Comparison of ENCODE assay signal across 8 cellular contexts in the genomic region with DNA sequence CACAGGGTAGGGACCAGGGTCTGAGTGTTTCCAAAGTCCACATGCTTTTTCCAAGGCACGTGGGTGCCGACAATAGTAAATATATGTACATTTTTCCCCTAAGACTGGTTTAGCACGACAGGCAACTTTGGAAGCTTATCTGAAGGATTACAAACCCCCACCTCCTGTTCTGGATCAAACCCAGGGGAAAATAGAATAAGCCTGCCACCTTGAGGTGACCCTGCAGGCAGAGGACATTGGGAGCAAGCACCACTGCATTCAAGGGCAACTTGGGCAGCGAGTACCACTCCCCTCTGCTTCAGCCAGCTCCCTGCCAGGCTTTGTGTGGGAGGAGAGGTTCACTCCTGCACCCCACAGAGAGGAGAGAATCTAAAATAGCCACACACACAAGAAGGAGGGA. TPM values are rescaled to one million over a fixed set of nuclear protein-coding genes. Genes with fewer than 3 reads are reported as not detected.
DNase-seq lines count a peak whose midpoint lies in the region; ATAC-seq, FAIRE-seq and TF ChIP-seq lines count a peak whose summit lies in the region.

No MANE protein-coding gene starts in this region.

- no peaks in the 10 kb centered on the region for H3K9me3 ChIP-seq in SJCRH30 (replicated peaks)

- H3K27me3 ChIP-seq in KMS-11 (ENCODE audit: insufficient read depth, low read depth) (no peaks in the 10 kb centered on the region), SJCRH30 (no peaks in the 10 kb centered on the region)

- no peak overlapping the region for H3K4me2 ChIP-seq in KMS-11

- H3K36me3 Mint-ChIP-seq in type B pancreatic cell, result no peaks in the 10 kb centered on the region
- H3K36me3 Mint-ChIP-seq in activated naive CD8-positive, alpha-beta T cell treated with anti-CD3 and anti-CD28 coated beads for 36 hours, result no peaks in the 10 kb centered on the region

- H3K9me3 Mint-ChIP-seq in type B pancreatic cell, result no peaks in the 10 kb centered on the region
- H3K9me3 Mint-ChIP-seq in activated naive CD8-positive, alpha-beta T cell treated with anti-CD3 and anti-CD28 coated beads for 36 hours, result no peaks in the 10 kb centered on the region

- H3K36me3 ChIP-seq in KMS-11 (ENCODE audit: insufficient read depth) (no peaks in the 10 kb centered on the region), SJCRH30 (no peaks in the 10 kb centered on the region)

- H3K27me3 Mint-ChIP-seq in type B pancreatic cell, result no peaks in the 10 kb centered on the region
- no peaks in the 10 kb centered on the region for H3K27me3 Mint-ChIP-seq in activated naive CD8-positive, alpha-beta T cell treated with anti-CD3 and anti-CD28 coated beads for 36 hours

- FAIRE-seq in D721Med (lab: Jason Lieb, UNC), result no peak

- intact Hi-C loops in left cardiac atrium (cut with DNase I), result no loop called here

- H3K4me3 ChIP-seq in KMS-11 (IDR thresholded peaks at IDR 0.05; ENCODE audit: insufficient read depth, low read depth, low read length), result no peak overlapping the region
- no peak overlapping the region for H3K4me3 ChIP-seq in SJCRH30

- H3K4me3 Mint-ChIP-seq in type B pancreatic cell, result no peak overlapping the region
- H3K4me3 Mint-ChIP-seq in activated naive CD8-positive, alpha-beta T cell treated with anti-CD3 and anti-CD28 coated beads for 36 hours, result no peak overlapping the region

- DNase-seq in D721Med (ENCODE audit: insufficient read length, low spot score) (peak; percentile 57), SJCRH30 (peak; percentile 36 to 64), left cardiac atrium (peak; percentile 34), type B pancreatic cell (ENCODE audit: extremely low spot score, unreplicated experiment) (no peak)
- DNase-seq in activated naive CD8-positive, alpha-beta T cell treated with anti-CD3 and anti-CD28 coated beads for 36 hours, result no peak

- H3K4me1 ChIP-seq in KMS-11 (ENCODE audit: low read depth, poor library complexity, severe bottlenecking), result peaks cover 5% of the 10 kb centered on the region
- peaks cover 12% of the 10 kb centered on the region for H3K4me1 ChIP-seq in SJCRH30

- H3K27ac ChIP-seq in KMS-11, result no peak overlapping the region
- no peak overlapping the region for H3K27ac ChIP-seq in SJCRH30

- no peak overlapping the region for H2AFZ ChIP-seq in KMS-11 (ENCODE audit: low read depth)

- no peaks in the 10 kb centered on the region for H3K79me2 ChIP-seq in KMS-11 (ENCODE audit: insufficient read depth, low read depth)

- H3K27ac Mint-ChIP-seq in type B pancreatic cell, result peak overlapping the region; percentile 63
- no peak overlapping the region for H3K27ac Mint-ChIP-seq in activated naive CD8-positive, alpha-beta T cell treated with anti-CD3 and anti-CD28 coated beads for 36 hours

- no peaks in the 10 kb centered on the region for H4K20me1 ChIP-seq in KMS-11 (ENCODE audit: insufficient read depth)

- ATAC-seq in left cardiac atrium (peak; percentile 58 to 72), GM21423 (IDR thresholded peaks at IDR 0.05; ENCODE audit: unreplicated experiment) (no peak), GM21447 (IDR thresholded peaks at IDR 0.05; ENCODE audit: unreplicated experiment) (no peak)

- H3K9ac ChIP-seq in KMS-11, result no peak overlapping the region

- TF ChIP-seq CTCF in D721Med (IDR thresholded peaks at IDR 0.05; ENCODE audit: insufficient read depth, missing control alignments) (peak; percentile 61), KMS-11 (conservative IDR thresholded peaks at IDR 0.05; ENCODE audit: low read depth, low read length) (peak; percentile 32; the same call in 1 of the 2 replicates), type B pancreatic cell (conservative IDR thresholded peaks at IDR 0.05) (peak; percentile 71)

- peaks cover 18% of the 10 kb centered on the region for H3K4me1 Mint-ChIP-seq in type B pancreatic cell (ENCODE audit: unreplicated experiment)
- H3K4me1 Mint-ChIP-seq in activated naive CD8-positive, alpha-beta T cell treated with anti-CD3 and anti-CD28 coated beads for 36 hours, result no peaks in the 10 kb centered on the region

RNA-seq across cellular contexts. Expression of a gene that starts 44.8 kb away (rescaled TPM):
- not detected in 2 replicates for total RNA-seq in SJCRH30 (2014; rRNA removed; shearing (Covaris generic))
- 1 to 10 TPM; 3.2 to 5.1 TPM for total RNA-seq in left cardiac atrium
- total RNA-seq in type B pancreatic cell (ENCODE audit: low replicate concordance), result 0.50 TPM in 1 of 2 replicates, not detected in the other
- total RNA-seq in activated naive CD8-positive, alpha-beta T cell treated with anti-CD3 and anti-CD28 coated beads for 36 hours, result not detected

Comparison
In these comparisons a context has a peak if more than half of its experiments do, and no peak if none do; other contexts are left out.
1. DNase-seq: peak in D721Med (single experiment), SJCRH30 (2 of 2) and left cardiac atrium (single experiment); none in type B pancreatic cell (single experiment) and activated naive CD8-positive, alpha-beta T cell treated with anti-CD3 and anti-CD28 coated beads for 36 hours (single experiment).
2. ATAC-seq: peak in left cardiac atrium (2 of 2); none in GM21423 (single experiment) and GM21447 (single experiment).
3. Peak in every context shown above with its lines, with median percentiles within 50 percentile points of each other: CTCF ChIP-seq.